Comparison of ENCODE assay signal across 1 cellular context in the genomic region with DNA sequence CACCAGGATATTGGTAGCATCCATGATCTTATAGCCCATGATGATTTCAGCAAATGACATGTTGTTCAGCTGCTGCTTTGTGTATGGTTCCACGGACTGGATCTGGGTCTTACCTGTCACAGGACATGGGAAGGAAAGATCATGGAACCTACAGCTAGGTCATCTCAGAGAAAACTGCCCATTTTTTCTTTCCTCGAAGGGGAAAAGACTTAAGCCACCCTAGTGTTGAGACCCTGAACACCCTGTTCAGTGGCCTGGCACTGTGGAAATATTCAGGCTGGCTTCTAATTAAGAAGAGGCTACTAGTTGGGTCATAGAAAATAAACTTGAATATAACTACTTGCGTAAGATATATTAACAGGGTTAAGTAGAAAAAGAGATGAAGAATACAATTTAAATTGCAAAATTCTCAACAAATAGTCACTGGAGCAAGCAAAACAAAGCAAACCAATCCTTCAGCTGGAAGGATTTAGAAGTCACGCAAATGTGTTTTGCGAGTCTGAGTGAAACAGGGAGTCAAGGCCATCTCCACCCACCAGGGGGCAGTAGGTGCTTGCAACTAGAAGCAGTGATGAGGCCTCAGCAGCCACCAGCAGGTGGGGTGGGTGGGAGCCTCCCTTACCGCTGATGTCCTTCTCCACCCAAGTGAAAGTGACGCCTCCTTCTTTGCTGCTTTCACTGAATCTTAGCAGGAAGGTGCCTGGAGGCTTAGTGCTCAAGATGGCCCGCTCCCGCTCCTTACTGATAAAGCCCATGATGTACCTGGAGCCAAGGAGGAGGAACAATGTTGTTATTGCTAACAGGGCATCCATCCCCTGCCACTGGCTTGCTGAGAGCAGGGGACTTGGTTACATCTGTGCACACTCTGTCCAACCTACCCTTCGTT.
TF ChIP-seq lines count a peak whose summit lies in the region.

No MANE protein-coding gene starts in this region.

TF ChIP-seq in K562, 482 proteins besides CTCF, POLR2A, EP300 and RAD21 (continued from another document and continues in another):
- TF ChIP-seq, protein P1, sequence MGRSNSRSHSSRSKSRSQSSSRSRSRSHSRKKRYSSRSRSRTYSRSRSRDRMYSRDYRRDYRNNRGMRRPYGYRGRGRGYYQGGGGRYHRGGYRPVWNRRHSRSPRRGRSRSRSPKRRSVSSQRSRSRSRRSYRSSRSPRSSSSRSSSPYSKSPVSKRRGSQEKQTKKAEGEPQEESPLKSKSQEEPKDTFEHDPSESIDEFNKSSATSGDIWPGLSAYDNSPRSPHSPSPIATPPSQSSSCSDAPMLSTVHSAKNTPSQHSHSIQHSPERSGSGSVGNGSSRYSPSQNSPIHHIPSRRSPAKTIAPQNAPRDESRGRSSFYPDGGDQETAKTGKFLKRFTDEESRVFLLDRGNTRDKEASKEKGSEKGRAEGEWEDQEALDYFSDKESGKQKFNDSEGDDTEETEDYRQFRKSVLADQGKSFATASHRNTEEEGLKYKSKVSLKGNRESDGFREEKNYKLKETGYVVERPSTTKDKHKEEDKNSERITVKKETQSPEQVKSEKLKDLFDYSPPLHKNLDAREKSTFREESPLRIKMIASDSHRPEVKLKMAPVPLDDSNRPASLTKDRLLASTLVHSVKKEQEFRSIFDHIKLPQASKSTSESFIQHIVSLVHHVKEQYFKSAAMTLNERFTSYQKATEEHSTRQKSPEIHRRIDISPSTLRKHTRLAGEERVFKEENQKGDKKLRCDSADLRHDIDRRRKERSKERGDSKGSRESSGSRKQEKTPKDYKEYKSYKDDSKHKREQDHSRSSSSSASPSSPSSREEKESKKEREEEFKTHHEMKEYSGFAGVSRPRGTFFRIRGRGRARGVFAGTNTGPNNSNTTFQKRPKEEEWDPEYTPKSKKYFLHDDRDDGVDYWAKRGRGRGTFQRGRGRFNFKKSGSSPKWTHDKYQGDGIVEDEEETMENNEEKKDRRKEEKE (IDR thresholded peaks at IDR 0.05; ENCODE audit: borderline replicate concordance in 1 of 2, control insufficient read depth in 1 of 2, low read depth in 2 of 2, low read length in 1 of 2), result no peak
- TF ChIP-seq HOXB6 (CRISPR knock-in tag; IDR thresholded peaks at IDR 0.05; ENCODE audit: borderline replicate concordance) (no peak), ZNF41 (CRISPR knock-in tag; conservative IDR thresholded peaks at IDR 0.05) (no peak), MYBL2 (IDR thresholded peaks at IDR 0.05; ENCODE audit: low read depth) (no peak), MYBL2 (CRISPR knock-in tag; IDR thresholded peaks at IDR 0.05; ENCODE audit: borderline replicate concordance) (no peak), SP2 (IDR thresholded peaks at IDR 0.05; ENCODE audit: extremely low read depth, low read depth, low read length, poor library complexity, severe bottlenecking) (no peak), CREB1 (IDR thresholded peaks at IDR 0.05) (no peak), CREB1 (CRISPR knock-in tag; IDR thresholded peaks at IDR 0.05) (peak; percentile 47; the same call in 1 of the 2 replicates), NFE2L1 (tag; IDR thresholded peaks at IDR 0.05; ENCODE audit: borderline replicate concordance, low read depth) (no peak), NCOR1 (IDR thresholded peaks at IDR 0.05) (no peak), TAF7 (tag; IDR thresholded peaks at IDR 0.05) (no peak), NELFE (IDR thresholded peaks at IDR 0.05; ENCODE audit: insufficient read depth, insufficient read length) (no peak), DNMT1 (IDR thresholded peaks at IDR 0.05) (0 out of 2 replicates have a peak, but pooled peaks have one; percentile 28), ZNF77 (CRISPR knock-in tag; IDR thresholded peaks at IDR 0.05) (no peak), ZNF408 (CRISPR knock-in tag; IDR thresholded peaks at IDR 0.05; ENCODE audit: low read depth) (no peak), TAF1 (IDR thresholded peaks at IDR 0.05; ENCODE audit: control insufficient read depth, extremely low read depth, insufficient read depth, low read length, severe bottlenecking) (no peak), MEF2D (tag; conservative IDR thresholded peaks at IDR 0.05; ENCODE audit: low read depth) (no peak), CHD4 (IDR thresholded peaks at IDR 0.05; ENCODE audit: insufficient read depth, insufficient replicate concordance, low read depth, low read length, poor library complexity, severe bottlenecking) (no peak), BRD9 (IDR thresholded peaks at IDR 0.05; ENCODE audit: low read depth, partially characterized antibody) (peak; percentile 22), LEF1 (IDR thresholded peaks at IDR 0.05) (no peak), XRCC4 (IDR thresholded peaks at IDR 0.05; ENCODE audit: extremely low read depth, insufficient read depth, insufficient read length) (no peak), MAFG (tag; conservative IDR thresholded peaks at IDR 0.05) (no peak), ZNF586 (CRISPR knock-in tag; conservative IDR thresholded peaks at IDR 0.05) (no peak), U2AF1 (optimal IDR thresholded peaks at IDR 0.05; ENCODE audit: low read depth, low read length) (no peak), GABPA (tag; conservative IDR thresholded peaks at IDR 0.05; ENCODE audit: low read depth) (no peak), ZSCAN32 (CRISPR knock-in tag; IDR thresholded peaks at IDR 0.05) (no peak), BHLHE40 (IDR thresholded peaks at IDR 0.05; ENCODE audit: low read length) (peak; percentile 49; the same call in 1 of the 2 replicates), PTTG1 (tag; IDR thresholded peaks at IDR 0.05; ENCODE audit: low read depth) (no peak), POLR2B (IDR thresholded peaks at IDR 0.05; ENCODE audit: low read depth, partially characterized antibody) (no peak), ZNF239 (CRISPR knock-in tag; IDR thresholded peaks at IDR 0.05) (no peak; the same call in 1 of the 2 replicates)
- TF ChIP-seq, protein P2, sequence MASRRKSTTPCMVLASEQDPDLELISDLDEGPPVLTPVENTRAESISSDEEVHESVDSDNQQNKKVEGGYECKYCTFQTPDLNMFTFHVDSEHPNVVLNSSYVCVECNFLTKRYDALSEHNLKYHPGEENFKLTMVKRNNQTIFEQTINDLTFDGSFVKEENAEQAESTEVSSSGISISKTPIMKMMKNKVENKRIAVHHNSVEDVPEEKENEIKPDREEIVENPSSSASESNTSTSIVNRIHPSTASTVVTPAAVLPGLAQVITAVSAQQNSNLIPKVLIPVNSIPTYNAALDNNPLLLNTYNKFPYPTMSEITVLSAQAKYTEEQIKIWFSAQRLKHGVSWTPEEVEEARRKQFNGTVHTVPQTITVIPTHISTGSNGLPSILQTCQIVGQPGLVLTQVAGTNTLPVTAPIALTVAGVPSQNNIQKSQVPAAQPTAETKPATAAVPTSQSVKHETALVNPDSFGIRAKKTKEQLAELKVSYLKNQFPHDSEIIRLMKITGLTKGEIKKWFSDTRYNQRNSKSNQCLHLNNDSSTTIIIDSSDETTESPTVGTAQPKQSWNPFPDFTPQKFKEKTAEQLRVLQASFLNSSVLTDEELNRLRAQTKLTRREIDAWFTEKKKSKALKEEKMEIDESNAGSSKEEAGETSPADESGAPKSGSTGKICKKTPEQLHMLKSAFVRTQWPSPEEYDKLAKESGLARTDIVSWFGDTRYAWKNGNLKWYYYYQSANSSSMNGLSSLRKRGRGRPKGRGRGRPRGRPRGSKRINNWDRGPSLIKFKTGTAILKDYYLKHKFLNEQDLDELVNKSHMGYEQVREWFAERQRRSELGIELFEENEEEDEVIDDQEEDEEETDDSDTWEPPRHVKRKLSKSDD (conservative IDR thresholded peaks at IDR 0.05; ENCODE audit: low read length), result peak; percentile 77; the same call in 1 of the 2 replicates
- TF ChIP-seq, protein P3, sequence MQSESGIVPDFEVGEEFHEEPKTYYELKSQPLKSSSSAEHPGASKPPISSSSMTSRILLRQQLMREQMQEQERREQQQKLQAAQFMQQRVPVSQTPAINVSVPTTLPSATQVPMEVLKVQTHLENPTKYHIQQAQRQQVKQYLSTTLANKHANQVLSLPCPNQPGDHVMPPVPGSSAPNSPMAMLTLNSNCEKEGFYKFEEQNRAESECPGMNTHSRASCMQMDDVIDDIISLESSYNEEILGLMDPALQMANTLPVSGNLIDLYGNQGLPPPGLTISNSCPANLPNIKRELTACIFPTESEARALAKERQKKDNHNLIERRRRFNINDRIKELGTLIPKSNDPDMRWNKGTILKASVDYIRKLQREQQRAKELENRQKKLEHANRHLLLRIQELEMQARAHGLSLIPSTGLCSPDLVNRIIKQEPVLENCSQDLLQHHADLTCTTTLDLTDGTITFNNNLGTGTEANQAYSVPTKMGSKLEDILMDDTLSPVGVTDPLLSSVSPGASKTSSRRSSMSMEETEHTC (IDR thresholded peaks at IDR 0.05), result no peak
- TF ChIP-seq, protein P4, sequence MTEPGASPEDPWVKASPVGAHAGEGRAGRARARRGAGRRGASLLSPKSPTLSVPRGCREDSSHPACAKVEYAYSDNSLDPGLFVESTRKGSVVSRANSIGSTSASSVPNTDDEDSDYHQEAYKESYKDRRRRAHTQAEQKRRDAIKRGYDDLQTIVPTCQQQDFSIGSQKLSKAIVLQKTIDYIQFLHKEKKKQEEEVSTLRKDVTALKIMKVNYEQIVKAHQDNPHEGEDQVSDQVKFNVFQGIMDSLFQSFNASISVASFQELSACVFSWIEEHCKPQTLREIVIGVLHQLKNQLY (CRISPR knock-in tag; conservative IDR thresholded peaks at IDR 0.05), result no peak
- TF ChIP-seq, protein P5, sequence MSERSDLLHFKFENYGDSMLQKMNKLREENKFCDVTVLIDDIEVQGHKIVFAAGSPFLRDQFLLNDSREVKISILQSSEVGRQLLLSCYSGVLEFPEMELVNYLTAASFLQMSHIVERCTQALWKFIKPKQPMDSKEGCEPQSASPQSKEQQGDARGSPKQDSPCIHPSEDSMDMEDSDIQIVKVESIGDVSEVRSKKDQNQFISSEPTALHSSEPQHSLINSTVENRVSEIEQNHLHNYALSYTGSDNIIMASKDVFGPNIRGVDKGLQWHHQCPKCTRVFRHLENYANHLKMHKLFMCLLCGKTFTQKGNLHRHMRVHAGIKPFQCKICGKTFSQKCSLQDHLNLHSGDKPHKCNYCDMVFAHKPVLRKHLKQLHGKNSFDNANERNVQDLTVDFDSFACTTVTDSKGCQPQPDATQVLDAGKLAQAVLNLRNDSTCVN (CRISPR knock-in tag; IDR thresholded peaks at IDR 0.05), result no peak
- TF ChIP-seq, protein P6, sequence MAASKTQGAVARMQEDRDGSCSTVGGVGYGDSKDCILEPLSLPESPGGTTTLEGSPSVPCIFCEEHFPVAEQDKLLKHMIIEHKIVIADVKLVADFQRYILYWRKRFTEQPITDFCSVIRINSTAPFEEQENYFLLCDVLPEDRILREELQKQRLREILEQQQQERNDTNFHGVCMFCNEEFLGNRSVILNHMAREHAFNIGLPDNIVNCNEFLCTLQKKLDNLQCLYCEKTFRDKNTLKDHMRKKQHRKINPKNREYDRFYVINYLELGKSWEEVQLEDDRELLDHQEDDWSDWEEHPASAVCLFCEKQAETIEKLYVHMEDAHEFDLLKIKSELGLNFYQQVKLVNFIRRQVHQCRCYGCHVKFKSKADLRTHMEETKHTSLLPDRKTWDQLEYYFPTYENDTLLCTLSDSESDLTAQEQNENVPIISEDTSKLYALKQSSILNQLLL (CRISPR knock-in tag; IDR thresholded peaks at IDR 0.05; ENCODE audit: borderline replicate concordance), result no peak
- TF ChIP-seq, protein P7, sequence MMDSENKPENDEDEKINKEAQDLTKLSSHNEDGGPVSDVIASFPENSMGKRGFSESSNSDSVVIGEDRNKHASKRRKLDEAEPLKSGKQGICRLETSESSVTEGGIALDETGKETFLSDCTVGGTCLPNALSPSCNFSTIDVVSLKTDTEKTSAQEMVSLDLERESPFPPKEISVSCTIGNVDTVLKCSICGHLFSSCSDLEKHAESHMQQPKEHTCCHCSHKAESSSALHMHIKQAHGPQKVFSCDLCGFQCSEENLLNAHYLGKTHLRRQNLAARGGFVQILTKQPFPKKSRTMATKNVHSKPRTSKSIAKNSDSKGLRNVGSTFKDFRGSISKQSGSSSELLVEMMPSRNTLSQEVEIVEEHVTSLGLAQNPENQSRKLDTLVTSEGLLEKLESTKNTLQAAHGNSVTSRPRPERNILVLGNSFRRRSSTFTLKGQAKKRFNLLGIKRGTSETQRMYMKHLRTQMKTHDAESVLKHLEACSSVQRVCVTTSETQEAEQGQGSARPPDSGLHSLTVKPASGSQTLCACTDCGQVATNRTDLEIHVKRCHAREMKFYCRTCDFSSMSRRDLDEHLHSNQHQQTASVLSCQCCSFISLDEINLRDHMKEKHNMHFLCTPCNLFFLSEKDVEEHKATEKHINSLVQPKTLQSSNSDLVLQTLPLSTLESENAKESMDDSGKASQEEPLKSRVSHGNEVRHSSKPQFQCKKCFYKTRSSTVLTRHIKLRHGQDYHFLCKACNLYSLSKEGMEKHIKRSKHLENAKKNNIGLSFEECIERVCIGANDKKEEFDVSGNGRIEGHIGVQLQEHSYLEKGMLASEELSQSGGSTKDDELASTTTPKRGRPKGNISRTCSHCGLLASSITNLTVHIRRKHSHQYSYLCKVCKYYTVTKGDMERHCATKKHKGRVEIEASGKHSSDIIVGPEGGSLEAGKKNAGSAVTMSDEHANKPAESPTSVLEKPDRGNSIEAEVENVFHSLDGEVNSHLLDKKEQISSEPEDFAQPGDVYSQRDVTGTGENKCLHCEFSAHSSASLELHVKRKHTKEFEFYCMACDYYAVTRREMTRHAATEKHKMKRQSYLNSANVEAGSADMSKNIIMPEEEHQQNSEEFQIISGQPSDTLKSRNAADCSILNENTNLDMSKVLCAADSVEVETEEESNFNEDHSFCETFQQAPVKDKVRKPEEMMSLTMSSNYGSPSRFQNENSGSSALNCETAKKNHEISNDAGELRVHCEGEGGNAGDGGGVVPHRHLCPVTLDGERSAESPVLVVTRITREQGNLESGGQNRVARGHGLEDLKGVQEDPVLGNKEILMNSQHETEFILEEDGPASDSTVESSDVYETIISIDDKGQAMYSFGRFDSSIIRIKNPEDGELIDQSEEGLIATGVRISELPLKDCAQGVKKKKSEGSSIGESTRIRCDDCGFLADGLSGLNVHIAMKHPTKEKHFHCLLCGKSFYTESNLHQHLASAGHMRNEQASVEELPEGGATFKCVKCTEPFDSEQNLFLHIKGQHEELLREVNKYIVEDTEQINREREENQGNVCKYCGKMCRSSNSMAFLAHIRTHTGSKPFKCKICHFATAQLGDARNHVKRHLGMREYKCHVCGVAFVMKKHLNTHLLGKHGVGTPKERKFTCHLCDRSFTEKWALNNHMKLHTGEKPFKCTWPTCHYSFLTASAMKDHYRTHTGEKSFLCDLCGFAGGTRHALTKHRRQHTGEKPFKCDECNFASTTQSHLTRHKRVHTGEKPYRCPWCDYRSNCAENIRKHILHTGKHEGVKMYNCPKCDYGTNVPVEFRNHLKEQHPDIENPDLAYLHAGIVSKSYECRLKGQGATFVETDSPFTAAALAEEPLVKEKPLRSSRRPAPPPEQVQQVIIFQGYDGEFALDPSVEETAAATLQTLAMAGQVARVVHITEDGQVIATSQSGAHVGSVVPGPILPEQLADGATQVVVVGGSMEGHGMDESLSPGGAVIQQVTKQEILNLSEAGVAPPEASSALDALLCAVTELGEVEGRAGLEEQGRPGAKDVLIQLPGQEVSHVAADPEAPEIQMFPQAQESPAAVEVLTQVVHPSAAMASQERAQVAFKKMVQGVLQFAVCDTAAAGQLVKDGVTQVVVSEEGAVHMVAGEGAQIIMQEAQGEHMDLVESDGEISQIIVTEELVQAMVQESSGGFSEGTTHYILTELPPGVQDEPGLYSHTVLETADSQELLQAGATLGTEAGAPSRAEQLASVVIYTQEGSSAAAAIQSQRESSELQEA (IDR thresholded peaks at IDR 0.05; ENCODE audit: low read depth), result no peak
